1 cellular context compared by ENCODE assay signal in the genomic region with DNA sequence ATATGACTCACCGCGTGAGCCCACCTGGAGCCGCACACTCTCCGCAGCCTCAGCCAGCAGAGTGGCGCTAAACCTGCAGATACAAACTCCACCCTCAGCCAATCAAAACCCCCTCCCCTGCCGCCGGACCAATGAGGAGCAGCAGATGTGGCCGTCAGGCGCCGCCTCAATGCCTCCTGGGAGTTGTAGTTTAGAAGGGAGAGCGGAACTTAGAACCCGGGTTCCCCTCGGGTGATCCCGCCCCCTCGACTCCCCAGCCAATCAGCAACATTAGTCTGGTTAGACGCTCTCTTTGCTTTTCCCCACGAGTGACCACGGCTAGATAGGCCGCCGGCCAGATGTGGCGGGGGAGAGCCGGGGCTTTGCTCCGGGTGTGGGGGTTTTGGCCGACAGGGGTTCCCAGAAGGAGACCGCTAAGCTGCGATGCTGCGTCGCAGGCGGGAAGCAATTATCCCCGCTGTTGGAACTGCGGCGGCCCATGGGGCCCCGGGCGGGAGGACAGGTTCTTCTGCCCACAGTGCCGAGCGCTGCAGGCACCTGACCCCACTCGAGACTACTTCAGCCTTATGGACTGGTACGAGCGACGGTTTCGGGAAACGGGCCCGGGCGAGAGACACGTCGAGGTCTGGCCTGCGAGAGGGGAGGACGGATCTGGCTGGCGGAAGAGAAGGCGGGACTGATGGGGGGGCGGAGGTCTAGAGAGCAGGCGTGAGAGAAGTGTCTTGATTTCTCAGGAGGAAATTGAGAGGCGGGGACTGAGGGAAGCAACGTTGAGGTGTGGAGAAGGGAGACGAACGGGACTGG.
TF ChIP-seq lines count a peak whose summit lies in the region.

A gene (minus strand): TSS at position 63 of the 804 bp plus-strand sequence. CDS start 7,099 bp downstream, outside the sequence.
A gene with protein sequence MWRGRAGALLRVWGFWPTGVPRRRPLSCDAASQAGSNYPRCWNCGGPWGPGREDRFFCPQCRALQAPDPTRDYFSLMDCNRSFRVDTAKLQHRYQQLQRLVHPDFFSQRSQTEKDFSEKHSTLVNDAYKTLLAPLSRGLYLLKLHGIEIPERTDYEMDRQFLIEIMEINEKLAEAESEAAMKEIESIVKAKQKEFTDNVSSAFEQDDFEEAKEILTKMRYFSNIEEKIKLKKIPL (plus strand): TSS at position 282 of the 804 bp plus-strand sequence. CDS start 57 bp downstream, at position 339.

TF ChIP-seq in HepG2, 621 proteins besides CTCF, POLR2A, EP300 and RAD21 (continued from another document and continues in another):
- TF ChIP-seq, protein P1, sequence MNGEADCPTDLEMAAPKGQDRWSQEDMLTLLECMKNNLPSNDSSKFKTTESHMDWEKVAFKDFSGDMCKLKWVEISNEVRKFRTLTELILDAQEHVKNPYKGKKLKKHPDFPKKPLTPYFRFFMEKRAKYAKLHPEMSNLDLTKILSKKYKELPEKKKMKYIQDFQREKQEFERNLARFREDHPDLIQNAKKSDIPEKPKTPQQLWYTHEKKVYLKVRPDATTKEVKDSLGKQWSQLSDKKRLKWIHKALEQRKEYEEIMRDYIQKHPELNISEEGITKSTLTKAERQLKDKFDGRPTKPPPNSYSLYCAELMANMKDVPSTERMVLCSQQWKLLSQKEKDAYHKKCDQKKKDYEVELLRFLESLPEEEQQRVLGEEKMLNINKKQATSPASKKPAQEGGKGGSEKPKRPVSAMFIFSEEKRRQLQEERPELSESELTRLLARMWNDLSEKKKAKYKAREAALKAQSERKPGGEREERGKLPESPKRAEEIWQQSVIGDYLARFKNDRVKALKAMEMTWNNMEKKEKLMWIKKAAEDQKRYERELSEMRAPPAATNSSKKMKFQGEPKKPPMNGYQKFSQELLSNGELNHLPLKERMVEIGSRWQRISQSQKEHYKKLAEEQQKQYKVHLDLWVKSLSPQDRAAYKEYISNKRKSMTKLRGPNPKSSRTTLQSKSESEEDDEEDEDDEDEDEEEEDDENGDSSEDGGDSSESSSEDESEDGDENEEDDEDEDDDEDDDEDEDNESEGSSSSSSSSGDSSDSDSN (CRISPR knock-in tag; IDR thresholded peaks at IDR 0.05), result peak; percentile 65
- TF ChIP-seq HOXD1 (CRISPR knock-in tag; IDR thresholded peaks at IDR 0.05) (no peak), ZNF124 (CRISPR knock-in tag; IDR thresholded peaks at IDR 0.05) (no peak), ASH2L (IDR thresholded peaks at IDR 0.05; ENCODE audit: insufficient read length, low read depth, low read length) (peak; percentile 92), ZFP36L2 (CRISPR knock-in tag; IDR thresholded peaks at IDR 0.05) (no peak), NR3C1 (CRISPR knock-in tag; IDR thresholded peaks at IDR 0.05) (no peak), TBP (CRISPR knock-in tag; IDR thresholded peaks at IDR 0.05) (no peak), ZNF546 (CRISPR knock-in tag; conservative IDR thresholded peaks at IDR 0.05) (no peak), SSRP1 (CRISPR knock-in tag; IDR thresholded peaks at IDR 0.05) (no peak), GABPB1 (CRISPR knock-in tag; IDR thresholded peaks at IDR 0.05) (peak; percentile 94), ZNF225 (CRISPR knock-in tag; IDR thresholded peaks at IDR 0.05) (peak; percentile 91), ZIK1 (CRISPR knock-in tag; IDR thresholded peaks at IDR 0.05; ENCODE audit: borderline replicate concordance, low read depth) (no peak), ZNF263 (CRISPR knock-in tag; IDR thresholded peaks at IDR 0.05) (0 out of 2 replicates have a peak, but pooled peaks have one; percentile 32), ZNF260 (CRISPR knock-in tag; IDR thresholded peaks at IDR 0.05; ENCODE audit: borderline replicate concordance, low read depth) (no peak), ZNF552 (CRISPR knock-in tag; IDR thresholded peaks at IDR 0.05; ENCODE audit: borderline replicate concordance) (no peak; the same call in 1 of the 2 replicates), KDM3A (CRISPR knock-in tag; IDR thresholded peaks at IDR 0.05; ENCODE audit: low read depth) (peak; percentile 49; the same call in 1 of the 2 replicates), ZNF674 (CRISPR knock-in tag; IDR thresholded peaks at IDR 0.05; ENCODE audit: low read depth) (no peak), CHCHD3 (CRISPR knock-in tag; IDR thresholded peaks at IDR 0.05) (0 out of 2 replicates have a peak, but pooled peaks have one; percentile 25), KLF11 (CRISPR knock-in tag; IDR thresholded peaks at IDR 0.05) (no peak), HOXA5 (CRISPR knock-in tag; IDR thresholded peaks at IDR 0.05) (no peak), IKZF4 (CRISPR knock-in tag; IDR thresholded peaks at IDR 0.05; ENCODE audit: borderline replicate concordance, low read depth, not compliant biosample characterization) (no peak), ZNF564 (CRISPR knock-in tag; IDR thresholded peaks at IDR 0.05) (0 out of 2 replicates have a peak, but pooled peaks have one; percentile 15)
- TF ChIP-seq, protein P2, sequence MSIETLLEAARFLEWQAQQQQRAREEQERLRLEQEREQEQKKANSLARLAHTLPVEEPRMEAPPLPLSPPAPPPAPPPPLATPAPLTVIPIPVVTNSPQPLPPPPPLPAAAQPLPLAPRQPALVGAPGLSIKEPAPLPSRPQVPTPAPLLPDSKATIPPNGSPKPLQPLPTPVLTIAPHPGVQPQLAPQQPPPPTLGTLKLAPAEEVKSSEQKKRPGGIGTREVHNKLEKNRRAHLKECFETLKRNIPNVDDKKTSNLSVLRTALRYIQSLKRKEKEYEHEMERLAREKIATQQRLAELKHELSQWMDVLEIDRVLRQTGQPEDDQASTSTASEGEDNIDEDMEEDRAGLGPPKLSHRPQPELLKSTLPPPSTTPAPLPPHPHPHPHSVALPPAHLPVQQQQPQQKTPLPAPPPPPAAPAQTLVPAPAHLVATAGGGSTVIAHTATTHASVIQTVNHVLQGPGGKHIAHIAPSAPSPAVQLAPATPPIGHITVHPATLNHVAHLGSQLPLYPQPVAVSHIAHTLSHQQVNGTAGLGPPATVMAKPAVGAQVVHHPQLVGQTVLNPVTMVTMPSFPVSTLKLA (IDR thresholded peaks at IDR 0.05), result peak; percentile 28; the same call in 1 of the 2 replicates
- TF ChIP-seq, protein P3, sequence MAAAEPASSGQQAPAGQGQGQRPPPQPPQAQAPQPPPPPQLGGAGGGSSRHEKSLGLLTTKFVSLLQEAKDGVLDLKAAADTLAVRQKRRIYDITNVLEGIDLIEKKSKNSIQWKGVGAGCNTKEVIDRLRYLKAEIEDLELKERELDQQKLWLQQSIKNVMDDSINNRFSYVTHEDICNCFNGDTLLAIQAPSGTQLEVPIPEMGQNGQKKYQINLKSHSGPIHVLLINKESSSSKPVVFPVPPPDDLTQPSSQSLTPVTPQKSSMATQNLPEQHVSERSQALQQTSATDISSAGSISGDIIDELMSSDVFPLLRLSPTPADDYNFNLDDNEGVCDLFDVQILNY (CRISPR knock-in tag; conservative IDR thresholded peaks at IDR 0.05), result peak; percentile 90
- TF ChIP-seq, protein P4, sequence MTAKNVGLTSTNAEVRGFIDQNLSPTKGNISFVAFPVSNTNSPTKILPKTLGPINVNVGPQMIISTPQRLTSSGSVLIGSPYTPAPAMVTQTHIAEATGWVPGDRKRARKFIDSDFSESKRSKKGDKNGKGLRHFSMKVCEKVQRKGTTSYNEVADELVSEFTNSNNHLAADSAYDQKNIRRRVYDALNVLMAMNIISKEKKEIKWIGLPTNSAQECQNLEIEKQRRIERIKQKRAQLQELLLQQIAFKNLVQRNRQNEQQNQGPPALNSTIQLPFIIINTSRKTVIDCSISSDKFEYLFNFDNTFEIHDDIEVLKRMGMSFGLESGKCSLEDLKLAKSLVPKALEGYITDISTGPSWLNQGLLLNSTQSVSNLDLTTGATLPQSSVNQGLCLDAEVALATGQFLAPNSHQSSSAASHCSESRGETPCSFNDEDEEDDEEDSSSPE (CRISPR knock-in tag; IDR thresholded peaks at IDR 0.05), result peak; percentile 98
- TF ChIP-seq, protein P5, sequence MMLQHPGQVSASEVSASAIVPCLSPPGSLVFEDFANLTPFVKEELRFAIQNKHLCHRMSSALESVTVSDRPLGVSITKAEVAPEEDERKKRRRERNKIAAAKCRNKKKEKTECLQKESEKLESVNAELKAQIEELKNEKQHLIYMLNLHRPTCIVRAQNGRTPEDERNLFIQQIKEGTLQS (CRISPR knock-in tag; IDR thresholded peaks at IDR 0.05), result no peak; the same call in 1 of the 2 replicates
- TF ChIP-seq, protein P6, sequence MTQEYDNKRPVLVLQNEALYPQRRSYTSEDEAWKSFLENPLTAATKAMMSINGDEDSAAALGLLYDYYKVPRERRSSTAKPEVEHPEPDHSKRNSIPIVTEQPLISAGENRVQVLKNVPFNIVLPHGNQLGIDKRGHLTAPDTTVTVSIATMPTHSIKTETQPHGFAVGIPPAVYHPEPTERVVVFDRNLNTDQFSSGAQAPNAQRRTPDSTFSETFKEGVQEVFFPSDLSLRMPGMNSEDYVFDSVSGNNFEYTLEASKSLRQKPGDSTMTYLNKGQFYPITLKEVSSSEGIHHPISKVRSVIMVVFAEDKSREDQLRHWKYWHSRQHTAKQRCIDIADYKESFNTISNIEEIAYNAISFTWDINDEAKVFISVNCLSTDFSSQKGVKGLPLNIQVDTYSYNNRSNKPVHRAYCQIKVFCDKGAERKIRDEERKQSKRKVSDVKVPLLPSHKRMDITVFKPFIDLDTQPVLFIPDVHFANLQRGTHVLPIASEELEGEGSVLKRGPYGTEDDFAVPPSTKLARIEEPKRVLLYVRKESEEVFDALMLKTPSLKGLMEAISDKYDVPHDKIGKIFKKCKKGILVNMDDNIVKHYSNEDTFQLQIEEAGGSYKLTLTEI (CRISPR knock-in tag; conservative IDR thresholded peaks at IDR 0.05), result no peak
- TF ChIP-seq, protein P7, sequence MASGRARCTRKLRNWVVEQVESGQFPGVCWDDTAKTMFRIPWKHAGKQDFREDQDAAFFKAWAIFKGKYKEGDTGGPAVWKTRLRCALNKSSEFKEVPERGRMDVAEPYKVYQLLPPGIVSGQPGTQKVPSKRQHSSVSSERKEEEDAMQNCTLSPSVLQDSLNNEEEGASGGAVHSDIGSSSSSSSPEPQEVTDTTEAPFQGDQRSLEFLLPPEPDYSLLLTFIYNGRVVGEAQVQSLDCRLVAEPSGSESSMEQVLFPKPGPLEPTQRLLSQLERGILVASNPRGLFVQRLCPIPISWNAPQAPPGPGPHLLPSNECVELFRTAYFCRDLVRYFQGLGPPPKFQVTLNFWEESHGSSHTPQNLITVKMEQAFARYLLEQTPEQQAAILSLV (CRISPR knock-in tag; IDR thresholded peaks at IDR 0.05; ENCODE audit: borderline replicate concordance), result peak; percentile 75; the same call in 1 of the 2 replicates
- TF ChIP-seq, protein P8, sequence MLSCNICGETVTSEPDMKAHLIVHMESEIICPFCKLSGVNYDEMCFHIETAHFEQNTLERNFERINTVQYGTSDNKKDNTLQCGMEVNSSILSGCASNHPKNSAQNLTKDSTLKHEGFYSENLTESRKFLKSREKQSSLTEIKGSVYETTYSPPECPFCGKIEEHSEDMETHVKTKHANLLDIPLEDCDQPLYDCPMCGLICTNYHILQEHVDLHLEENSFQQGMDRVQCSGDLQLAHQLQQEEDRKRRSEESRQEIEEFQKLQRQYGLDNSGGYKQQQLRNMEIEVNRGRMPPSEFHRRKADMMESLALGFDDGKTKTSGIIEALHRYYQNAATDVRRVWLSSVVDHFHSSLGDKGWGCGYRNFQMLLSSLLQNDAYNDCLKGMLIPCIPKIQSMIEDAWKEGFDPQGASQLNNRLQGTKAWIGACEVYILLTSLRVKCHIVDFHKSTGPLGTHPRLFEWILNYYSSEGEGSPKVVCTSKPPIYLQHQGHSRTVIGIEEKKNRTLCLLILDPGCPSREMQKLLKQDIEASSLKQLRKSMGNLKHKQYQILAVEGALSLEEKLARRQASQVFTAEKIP (CRISPR knock-in tag; IDR thresholded peaks at IDR 0.05; ENCODE audit: borderline replicate concordance), result no peak
- TF ChIP-seq, protein P9, sequence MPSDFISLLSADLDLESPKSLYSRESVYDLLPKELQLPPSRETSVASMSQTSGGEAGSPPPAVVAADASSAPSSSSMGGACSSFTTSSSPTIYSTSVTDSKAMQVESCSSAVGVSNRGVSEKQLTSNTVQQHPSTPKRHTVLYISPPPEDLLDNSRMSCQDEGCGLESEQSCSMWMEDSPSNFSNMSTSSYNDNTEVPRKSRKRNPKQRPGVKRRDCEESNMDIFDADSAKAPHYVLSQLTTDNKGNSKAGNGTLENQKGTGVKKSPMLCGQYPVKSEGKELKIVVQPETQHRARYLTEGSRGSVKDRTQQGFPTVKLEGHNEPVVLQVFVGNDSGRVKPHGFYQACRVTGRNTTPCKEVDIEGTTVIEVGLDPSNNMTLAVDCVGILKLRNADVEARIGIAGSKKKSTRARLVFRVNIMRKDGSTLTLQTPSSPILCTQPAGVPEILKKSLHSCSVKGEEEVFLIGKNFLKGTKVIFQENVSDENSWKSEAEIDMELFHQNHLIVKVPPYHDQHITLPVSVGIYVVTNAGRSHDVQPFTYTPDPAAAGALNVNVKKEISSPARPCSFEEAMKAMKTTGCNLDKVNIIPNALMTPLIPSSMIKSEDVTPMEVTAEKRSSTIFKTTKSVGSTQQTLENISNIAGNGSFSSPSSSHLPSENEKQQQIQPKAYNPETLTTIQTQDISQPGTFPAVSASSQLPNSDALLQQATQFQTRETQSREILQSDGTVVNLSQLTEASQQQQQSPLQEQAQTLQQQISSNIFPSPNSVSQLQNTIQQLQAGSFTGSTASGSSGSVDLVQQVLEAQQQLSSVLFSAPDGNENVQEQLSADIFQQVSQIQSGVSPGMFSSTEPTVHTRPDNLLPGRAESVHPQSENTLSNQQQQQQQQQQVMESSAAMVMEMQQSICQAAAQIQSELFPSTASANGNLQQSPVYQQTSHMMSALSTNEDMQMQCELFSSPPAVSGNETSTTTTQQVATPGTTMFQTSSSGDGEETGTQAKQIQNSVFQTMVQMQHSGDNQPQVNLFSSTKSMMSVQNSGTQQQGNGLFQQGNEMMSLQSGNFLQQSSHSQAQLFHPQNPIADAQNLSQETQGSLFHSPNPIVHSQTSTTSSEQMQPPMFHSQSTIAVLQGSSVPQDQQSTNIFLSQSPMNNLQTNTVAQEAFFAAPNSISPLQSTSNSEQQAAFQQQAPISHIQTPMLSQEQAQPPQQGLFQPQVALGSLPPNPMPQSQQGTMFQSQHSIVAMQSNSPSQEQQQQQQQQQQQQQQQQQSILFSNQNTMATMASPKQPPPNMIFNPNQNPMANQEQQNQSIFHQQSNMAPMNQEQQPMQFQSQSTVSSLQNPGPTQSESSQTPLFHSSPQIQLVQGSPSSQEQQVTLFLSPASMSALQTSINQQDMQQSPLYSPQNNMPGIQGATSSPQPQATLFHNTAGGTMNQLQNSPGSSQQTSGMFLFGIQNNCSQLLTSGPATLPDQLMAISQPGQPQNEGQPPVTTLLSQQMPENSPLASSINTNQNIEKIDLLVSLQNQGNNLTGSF (CRISPR knock-in tag; IDR thresholded peaks at IDR 0.05), result no peak
